Comparison of ENCODE assay signal across 24 cellular contexts in genomic region chrX:141632124-141632523, GRCh38. TPM values are rescaled to one million over a fixed set of nuclear protein-coding genes. Genes with fewer than 3 reads are reported as not detected.
"Had no signal": no experiment of that assay in that cellular context is flagged by ENCODE, and none has a peak within 500 bp of the region (broad histone marks: within the 10 kb centered on the region; RNA-seq: fewer than 3 reads in every experiment).

No MANE protein-coding gene starts in this region.

- ATAC-seq: activated naive CD4-positive, alpha-beta T cell treated with anti-CD3 and anti-CD28 coated beads, Interleukin-2, amount 50 U/mL, for 72 hours; activated T-helper 17 cell treated with anti-CD3 and anti-CD28 coated beads, Interleukin-2, amount 50 U/mL, for 72 hours; gastroesophageal sphincter; left lobe of liver; lower lobe of right lung; right lobe of liver; upper lobe of right lung; WTC11 had no signal

- H3K27me3 Mint-ChIP-seq: activated T-cell treated with anti-CD3 and anti-CD28 coated beads, Interleukin-2, amount 50 U/mL, for 24 hours; activated T-helper 17 cell treated with anti-CD3 and anti-CD28 coated beads, Interleukin-2, amount 50 U/mL, for 72 hours; naive B cell; stimulated activated naive CD8-positive, alpha-beta T cell treated with anti-CD3 and anti-CD28 coated beads, Interleukin-15, Interleukin-2, amounts not matched to agents 100 ng/mL and 50 ng/mL, for 24 hours had no signal

- H3K4me1 Mint-ChIP-seq: activated T-helper 17 cell treated with anti-CD3 and anti-CD28 coated beads, Interleukin-2, amount 50 U/mL, for 72 hours; brain; naive B cell; WTC11 had no signal

- H3K27ac Mint-ChIP-seq: activated naive CD4-positive, alpha-beta T cell treated with anti-CD3 and anti-CD28 coated beads, Interleukin-2, amount 50 U/mL, for 72 hours; activated T-cell treated with anti-CD3 and anti-CD28 coated beads, Interleukin-2, amount 50 U/mL, for 24 hours; activated T-helper 17 cell treated with anti-CD3 and anti-CD28 coated beads, Interleukin-2, amount 50 U/mL, for 72 hours; brain; naive B cell; stimulated activated naive CD8-positive, alpha-beta T cell treated with anti-CD3 and anti-CD28 coated beads, Interleukin-15, Interleukin-2, amounts not matched to agents 100 ng/mL and 50 ng/mL, for 24 hours; WTC11 had no signal

- H3K4me3 Mint-ChIP-seq: activated T-cell treated with anti-CD3 and anti-CD28 coated beads, Interleukin-2, amount 50 U/mL, for 24 hours; activated T-helper 17 cell treated with anti-CD3 and anti-CD28 coated beads, Interleukin-2, amount 50 U/mL, for 72 hours; brain; naive B cell; stimulated activated naive CD8-positive, alpha-beta T cell treated with anti-CD3 and anti-CD28 coated beads, Interleukin-15, Interleukin-2, amounts not matched to agents 100 ng/mL and 50 ng/mL, for 24 hours; WTC11 had no signal

- H3K36me3 Mint-ChIP-seq: activated naive CD4-positive, alpha-beta T cell treated with anti-CD3 and anti-CD28 coated beads, Interleukin-2, amount 50 U/mL, for 72 hours; brain; naive B cell had no signal

- DNase-seq: activated CD8-positive, alpha-beta memory T cell treated with anti-CD3 and anti-CD28 coated beads for 24 hours; activated CD8-positive, alpha-beta memory T cell treated with anti-CD3 and anti-CD28 coated beads, Interleukin-2, amount 50 U/mL, for 4 hours; activated T-cell treated with anti-CD3 and anti-CD28 coated beads, Interleukin-2, amount 50 U/mL, for 24 hours; adrenal gland; effector memory CD4-positive, alpha-beta T cell; lower lobe of right lung; naive B cell; nucleus accumbens; right lobe of liver; stimulated activated CD4-positive, alpha-beta T cell treated with anti-CD3 and anti-CD28 coated beads, Interleukin-1b, Interleukin-23, amount 100 ng/mL, for 48 hours; substantia nigra; T1000; thyroid gland; upper lobe of right lung had no signal

- H3K9me3 Mint-ChIP-seq: activated T-cell treated with anti-CD3 and anti-CD28 coated beads, Interleukin-2, amount 50 U/mL, for 24 hours; stimulated activated naive CD8-positive, alpha-beta T cell treated with anti-CD3 and anti-CD28 coated beads, Interleukin-15, Interleukin-2, amounts not matched to agents 100 ng/mL and 50 ng/mL, for 24 hours had no signal

- H3K4me3 ChIP-seq: adrenal gland, gastroesophageal sphincter, lower lobe of right lung, right lobe of liver, skin epidermis, thyroid gland, upper lobe of right lung had no signal

RNA-seq across cellular contexts. Expression of gene SPANXA2, which starts 42.6 kb away (rescaled TPM):
- polyA plus RNA-seq: adrenal gland, esophagus, neural cell had no signal

RNA-seq across cellular contexts. Expression of gene SPANXA1, which starts 47.6 kb away (rescaled TPM):
- polyA plus RNA-seq: adrenal gland, esophagus, neural cell had no signal
